ENCODE assay signal across 23 cellular contexts in the genomic region with DNA sequence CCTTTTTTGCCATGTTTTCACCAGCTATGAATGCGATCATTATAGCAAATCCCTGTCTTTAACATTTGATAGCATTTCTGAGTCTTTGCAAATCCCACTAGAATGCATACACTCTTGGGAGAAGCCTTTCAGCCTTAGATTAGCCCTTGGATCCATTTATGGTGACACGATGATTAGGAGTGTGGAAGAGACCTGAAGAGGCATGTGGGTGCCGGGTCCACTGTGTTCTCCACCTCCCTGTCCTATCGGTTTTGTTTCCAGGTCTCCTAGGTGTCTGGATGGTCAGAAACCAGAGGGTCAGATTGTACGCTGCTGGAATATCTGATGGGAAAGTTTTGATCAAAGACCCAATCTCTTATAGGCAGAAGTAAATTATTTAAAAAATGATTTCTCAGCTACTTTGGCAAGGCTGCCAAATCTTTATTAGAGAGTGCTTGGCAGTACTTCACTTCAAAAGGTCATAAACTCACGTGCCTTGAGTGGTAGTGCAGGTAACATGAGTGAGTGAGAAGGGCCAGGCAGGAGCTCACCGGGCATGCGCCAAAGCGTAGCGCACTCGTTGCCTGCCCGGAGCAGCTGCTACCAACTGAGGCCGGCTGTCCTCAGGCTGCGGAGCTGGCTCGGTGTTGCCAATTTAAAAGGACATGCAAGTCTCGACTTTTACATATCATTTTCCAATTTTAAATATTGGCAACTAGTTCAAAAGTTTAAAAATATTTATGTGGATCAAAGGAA. TPM values are rescaled to one million over a fixed set of nuclear protein-coding genes. Genes with fewer than 3 reads are reported as not detected.
"Had no signal": no experiment of that assay in that cellular context is flagged by ENCODE, and none has a peak within 500 bp of the region (broad histone marks: within the 10 kb centered on the region; RNA-seq: fewer than 3 reads in every experiment).

No MANE protein-coding gene starts in this region.

- DNase-seq: activated B cell treated with CpG ODN at 0.5 μM for 24 hours; activated CD4-positive, alpha-beta T cell treated with anti-CD3 and anti-CD28 coated beads, Interleukin-2, amount 50 U/mL, for 1 hour; activated CD8-positive, alpha-beta memory T cell treated with anti-CD3 and anti-CD28 coated beads, Interleukin-2, amount 10 ng/mL, durations not matched to agents 7 days and 5 days; activated CD8-positive, alpha-beta T cell treated with anti-CD3 and anti-CD28 coated beads, Interleukin-2, amount 10 ng/mL, durations not matched to agents 7 days and 5 days; activated naive CD4-positive, alpha-beta T cell; activated T-cell treated with anti-CD3 and anti-CD28 coated beads, Interleukin-2, amount 50 U/mL, for 48 hours; adrenal gland; aorta; dorsolateral prefrontal cortex; effector memory CD4-positive, alpha-beta T cell; islet precursor cell; stimulated activated CD4-positive, alpha-beta T cell treated with anti-CD3 and anti-CD28 coated beads, Interleukin-15, amount 100 ng/mL, for 24 hours; stimulated activated CD4-positive, alpha-beta T cell treated with anti-CD3 and anti-CD28 coated beads, Interleukin-2, amount 100 ng/mL, for 24 hours; stimulated activated naive B cell treated with anti-CD40 and anti-IgM and Interleukin-4, amounts not matched to agents 10 μg/mL and 1 μg/mL and 100 μg/mL, for 72 hours; T-helper 1 cell; testis had no signal

- H3K4me1 Mint-ChIP-seq: activated B cell treated with CpG ODN at 0.5 μM for 24 hours; activated CD8-positive, alpha-beta memory T cell treated with anti-CD3 and anti-CD28 coated beads, Interleukin-2, amount 10 ng/mL, durations not matched to agents 7 days and 5 days; brain; nephron; stimulated activated naive B cell treated with anti-CD40 and anti-IgM and Interleukin-4, amounts not matched to agents 10 μg/mL and 1 μg/mL and 100 μg/mL, for 72 hours had no signal

- H3K36me3 Mint-ChIP-seq: activated CD8-positive, alpha-beta memory T cell treated with anti-CD3 and anti-CD28 coated beads, Interleukin-2, amount 10 ng/mL, durations not matched to agents 7 days and 5 days had no signal

- H3K4me3 ChIP-seq: adrenal gland, coronary artery, dorsolateral prefrontal cortex, testis had no signal

- H3K27ac ChIP-seq: adrenal gland, coronary artery, dorsolateral prefrontal cortex, testis had no signal

- H3K4me1 ChIP-seq: adrenal gland had no signal

- ATAC-seq: activated CD8-positive, alpha-beta memory T cell treated with anti-CD3 and anti-CD28 coated beads, Interleukin-2, amount 10 ng/mL, durations not matched to agents 7 days and 5 days; activated CD8-positive, alpha-beta T cell treated with anti-CD3 and anti-CD28 coated beads, Interleukin-2, amount 10 ng/mL, durations not matched to agents 7 days and 5 days; activated naive CD4-positive, alpha-beta T cell treated with anti-CD3 and anti-CD28 coated beads, Interleukin-2, amount 50 U/mL, for 72 hours; stimulated activated naive B cell treated with anti-CD40 and anti-IgM and Interleukin-4, amounts not matched to agents 10 μg/mL and 1 μg/mL and 100 μg/mL, for 72 hours had no signal

- H3K27me3 Mint-ChIP-seq: activated CD8-positive, alpha-beta memory T cell treated with anti-CD3 and anti-CD28 coated beads, Interleukin-2, amount 10 ng/mL, durations not matched to agents 7 days and 5 days; brain; type B pancreatic cell had no signal

- H3K27me3 ChIP-seq: adrenal gland, dorsolateral prefrontal cortex, testis had no signal

- H3K9me3 Mint-ChIP-seq: activated B cell treated with CpG ODN at 0.5 μM for 24 hours; activated naive CD4-positive, alpha-beta T cell treated with anti-CD3 and anti-CD28 coated beads, Interleukin-2, amount 50 U/mL, for 72 hours; activated T-helper 2 cell treated with anti-CD3 and anti-CD28 coated beads, Interferon-gamma antibody, Interleukin-2, Interleukin-4, amounts not matched to agents 10 μg/mL and 5 μg/mL and 100 μg/mL, durations not matched to agents 14 hours and 24 hours and 36 hours; nephron; T-helper 2 cell treated with Interferon-gamma antibody and Interleukin-4, amounts not matched to agents 5 μg/mL and 100 μg/mL, for 36 hours; type B pancreatic cell had no signal

- H3K36me3 ChIP-seq: adrenal gland had no signal

- H3K4me3 Mint-ChIP-seq: activated B cell treated with CpG ODN at 0.5 μM for 24 hours; activated CD8-positive, alpha-beta memory T cell treated with anti-CD3 and anti-CD28 coated beads, Interleukin-2, amount 10 ng/mL, durations not matched to agents 7 days and 5 days; activated CD8-positive, alpha-beta T cell treated with anti-CD3 and anti-CD28 coated beads, Interleukin-2, amount 10 ng/mL, durations not matched to agents 7 days and 5 days; brain; nephron; stimulated activated naive B cell treated with anti-CD40 and anti-IgM and Interleukin-4, amounts not matched to agents 10 μg/mL and 1 μg/mL and 100 μg/mL, for 72 hours; T-helper 2 cell treated with Interferon-gamma antibody and Interleukin-4, amounts not matched to agents 5 μg/mL and 100 μg/mL, for 36 hours; type B pancreatic cell had no signal

- H3K9me3 ChIP-seq: adrenal gland, testis had no signal

- H3K27ac Mint-ChIP-seq: activated B cell treated with CpG ODN at 0.5 μM for 24 hours; activated CD8-positive, alpha-beta memory T cell treated with anti-CD3 and anti-CD28 coated beads, Interleukin-2, amount 10 ng/mL, durations not matched to agents 7 days and 5 days; activated CD8-positive, alpha-beta T cell treated with anti-CD3 and anti-CD28 coated beads, Interleukin-2, amount 10 ng/mL, durations not matched to agents 7 days and 5 days; activated naive CD4-positive, alpha-beta T cell treated with anti-CD3 and anti-CD28 coated beads, Interleukin-2, amount 50 U/mL, for 72 hours; activated T-helper 2 cell treated with anti-CD3 and anti-CD28 coated beads, Interferon-gamma antibody, Interleukin-2, Interleukin-4, amounts not matched to agents 10 μg/mL and 5 μg/mL and 100 μg/mL, durations not matched to agents 14 hours and 24 hours and 36 hours; brain; nephron; stimulated activated naive B cell treated with anti-CD40 and anti-IgM and Interleukin-4, amounts not matched to agents 10 μg/mL and 1 μg/mL and 100 μg/mL, for 72 hours; T-helper 2 cell treated with Interferon-gamma antibody and Interleukin-4, amounts not matched to agents 5 μg/mL and 100 μg/mL, for 36 hours; type B pancreatic cell had no signal

RNA-seq across cellular contexts. Expression of a gene that starts 51.3 kb away (rescaled TPM):
- total RNA-seq: activated B cell treated with CpG ODN at 0.5 μM for 24 hours had no signal
